26 cellular contexts compared by ENCODE assay signal in the genomic region with DNA sequence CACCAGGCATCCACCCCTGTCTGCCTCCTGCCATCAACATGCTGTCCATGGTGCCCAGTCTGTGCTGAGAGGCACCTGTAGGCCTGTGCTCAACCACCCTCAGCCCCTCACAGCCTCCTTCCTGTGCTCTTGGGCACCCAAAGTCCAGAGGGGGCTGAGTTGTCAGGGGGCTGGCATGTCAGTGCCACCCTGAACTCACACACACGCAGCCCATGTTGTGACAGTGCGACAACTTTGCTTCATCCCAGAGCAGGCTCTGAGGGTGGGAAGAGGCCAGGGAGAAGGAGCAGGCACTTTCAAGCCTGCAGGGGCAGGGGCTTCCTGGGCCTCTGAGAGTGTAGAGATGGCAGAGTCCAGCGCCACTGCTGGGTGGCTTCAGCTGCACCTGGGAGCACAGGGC.
"Had no signal": no experiment of that assay in that cellular context is flagged by ENCODE, and none has a peak within 500 bp of the region (broad histone marks: within the 10 kb centered on the region; RNA-seq: fewer than 3 reads in every experiment).

No MANE protein-coding gene starts in this region.

- H3K4me3 ChIP-seq: left ventricle myocardium inferior, lung, neural progenitor cell, ovary, right atrium auricular region, right lobe of liver, smooth muscle cell, stomach, testis, thyroid gland, transverse colon, upper lobe of left lung, vagina had no signal

- H3K4me2 ChIP-seq: neural progenitor cell, smooth muscle cell had no signal

- H3K27ac ChIP-seq: left ventricle myocardium inferior, neural progenitor cell, ovary, right atrium auricular region, right lobe of liver, stomach, testis, thyroid gland, transverse colon, upper lobe of left lung, vagina had no signal

- H2AFZ ChIP-seq: neural progenitor cell had no signal

- H3K36me3 Mint-ChIP-seq: immature natural killer cell, mesothelial cell of epicardium, naive B cell, natural killer cell, neural progenitor cell had no signal

- ATAC-seq: natural killer cell had no signal

- H3K27me3 ChIP-seq: neural progenitor cell, ovary, right atrium auricular region, right lobe of liver, stomach, testis, thyroid gland, transverse colon, upper lobe of left lung, vagina had no signal

- H3K4me1 Mint-ChIP-seq: immature natural killer cell, naive B cell, natural killer cell, nephron progenitor cell, neural progenitor cell had no signal

- H3K9me3 ChIP-seq: ovary, right atrium auricular region, right lobe of liver, testis, thyroid gland, transverse colon, vagina had no signal

- H3K27ac Mint-ChIP-seq: immature natural killer cell, mesothelial cell of epicardium, naive B cell, natural killer cell, nephron progenitor cell, neural progenitor cell, progenitor cell of endocrine pancreas had no signal

- H3K36me3 ChIP-seq: left ventricle myocardium inferior, neural progenitor cell, ovary, right atrium auricular region, right lobe of liver, stomach, thyroid gland, transverse colon, upper lobe of left lung, vagina had no signal

- H3K4me3 Mint-ChIP-seq: immature natural killer cell, mesothelial cell of epicardium, natural killer cell, nephron progenitor cell, neural progenitor cell had no signal

- H3K27me3 Mint-ChIP-seq: naive B cell, progenitor cell of endocrine pancreas had no signal

- H3K4me1 ChIP-seq: left ventricle myocardium inferior, right atrium auricular region, right lobe of liver, stomach, testis, thyroid gland, transverse colon, upper lobe of left lung, vagina had no signal

- H3K9me3 Mint-ChIP-seq: neural progenitor cell had no signal

- DNase-seq: hypothalamus; immature natural killer cell; left ventricle myocardium inferior; mesendoderm; naive B cell; natural killer cell; nephron progenitor cell; ovary; right lobe of liver; stimulated activated CD4-positive, alpha-beta T cell treated with anti-CD3 and anti-CD28 coated beads, Interleukin-12 subunit alpha, Interleukin-12 subunit beta, amount 100 ng/mL, for 4 hours; stimulated activated CD4-positive, alpha-beta T cell treated with anti-CD3 and anti-CD28 coated beads, Interleukin-15, amount 100 ng/mL, for 24 hours; stimulated activated CD4-positive, alpha-beta T cell treated with anti-CD3 and anti-CD28 coated beads, Interleukin-2, amount 100 ng/mL, for 24 hours; stimulated activated CD4-positive, alpha-beta T cell treated with anti-CD3 and anti-CD28 coated beads, Interleukin-4, amount 100 ng/mL, for 1 hour; stimulated activated naive CD4-positive, alpha-beta T cell; stomach; testis; thyroid gland; transverse colon had no signal

- H3K9ac ChIP-seq: neural progenitor cell had no signal
